ENCODE assay signal across 1 cellular context in the genomic region with DNA sequence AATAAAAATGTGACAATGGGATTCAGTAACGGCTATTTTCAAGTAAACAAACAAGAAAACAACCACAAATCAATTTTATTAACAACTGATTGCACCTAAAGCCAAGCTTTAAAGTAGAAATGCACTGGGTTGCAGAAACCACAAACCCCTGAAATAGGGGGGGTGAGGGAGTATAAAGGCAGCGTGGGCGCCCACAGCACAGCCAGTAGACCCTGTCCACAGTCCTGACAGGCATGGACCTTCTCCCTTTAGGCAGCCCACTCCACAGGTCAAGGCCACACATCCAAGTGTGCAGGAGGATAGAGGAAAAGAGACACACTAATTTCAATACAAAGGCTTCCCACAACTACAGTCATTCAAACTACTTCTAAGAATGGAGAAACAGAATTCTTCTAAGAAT.
TF ChIP-seq lines count a peak whose summit lies in the region.

No MANE protein-coding gene starts in this region.

TF ChIP-seq in IMR-90, 13 proteins besides CTCF, POLR2A, EP300 and RAD21:
- no peak for TF ChIP-seq NFE2L2 (IDR thresholded peaks at IDR 0.05; ENCODE audit: low read depth, low read length)
- TF ChIP-seq MAFK (IDR thresholded peaks at IDR 0.05; ENCODE audit: low read depth, low read length): no peak
- no peak for TF ChIP-seq CHD1 (IDR thresholded peaks at IDR 0.05; ENCODE audit: low read depth, low read length)
- TF ChIP-seq MAZ (IDR thresholded peaks at IDR 0.05; ENCODE audit: borderline replicate concordance, low read depth, low read length): no peak
- TF ChIP-seq, protein P1, sequence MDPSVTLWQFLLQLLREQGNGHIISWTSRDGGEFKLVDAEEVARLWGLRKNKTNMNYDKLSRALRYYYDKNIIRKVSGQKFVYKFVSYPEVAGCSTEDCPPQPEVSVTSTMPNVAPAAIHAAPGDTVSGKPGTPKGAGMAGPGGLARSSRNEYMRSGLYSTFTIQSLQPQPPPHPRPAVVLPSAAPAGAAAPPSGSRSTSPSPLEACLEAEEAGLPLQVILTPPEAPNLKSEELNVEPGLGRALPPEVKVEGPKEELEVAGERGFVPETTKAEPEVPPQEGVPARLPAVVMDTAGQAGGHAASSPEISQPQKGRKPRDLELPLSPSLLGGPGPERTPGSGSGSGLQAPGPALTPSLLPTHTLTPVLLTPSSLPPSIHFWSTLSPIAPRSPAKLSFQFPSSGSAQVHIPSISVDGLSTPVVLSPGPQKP (IDR thresholded peaks at IDR 0.05; ENCODE audit: borderline replicate concordance, low read depth, low read length): no peak
- TF ChIP-seq, protein P2, sequence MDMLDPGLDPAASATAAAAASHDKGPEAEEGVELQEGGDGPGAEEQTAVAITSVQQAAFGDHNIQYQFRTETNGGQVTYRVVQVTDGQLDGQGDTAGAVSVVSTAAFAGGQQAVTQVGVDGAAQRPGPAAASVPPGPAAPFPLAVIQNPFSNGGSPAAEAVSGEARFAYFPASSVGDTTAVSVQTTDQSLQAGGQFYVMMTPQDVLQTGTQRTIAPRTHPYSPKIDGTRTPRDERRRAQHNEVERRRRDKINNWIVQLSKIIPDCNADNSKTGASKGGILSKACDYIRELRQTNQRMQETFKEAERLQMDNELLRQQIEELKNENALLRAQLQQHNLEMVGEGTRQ (IDR thresholded peaks at IDR 0.05; ENCODE audit: low read depth, low read length): no peak
- TF ChIP-seq MXI1 (IDR thresholded peaks at IDR 0.05; ENCODE audit: borderline replicate concordance, low read depth, low read length): no peak
- no peak for TF ChIP-seq BHLHE40 (IDR thresholded peaks at IDR 0.05; ENCODE audit: low read depth, low read length)
- TF ChIP-seq FOS (IDR thresholded peaks at IDR 0.05; ENCODE audit: low read depth, low read length): no peak
- TF ChIP-seq RFX5 (IDR thresholded peaks at IDR 0.05; ENCODE audit: low read depth, low read length): no peak
- no peak for TF ChIP-seq CEBPB (IDR thresholded peaks at IDR 0.05; ENCODE audit: low read depth, low read length)
- TF ChIP-seq RCOR1 (IDR thresholded peaks at IDR 0.05; ENCODE audit: insufficient replicate concordance, low read length): no peak
- TF ChIP-seq SMC3 (IDR thresholded peaks at IDR 0.05; ENCODE audit: low read depth, low read length): no peak
